In genomic region chrX:131746491-131746968, GRCh38 we compare ENCODE assay signal across 8 cellular contexts.
DNase-seq lines count a peak whose midpoint lies in the region; ATAC-seq and TF ChIP-seq lines count a peak whose summit lies in the region.

No MANE protein-coding gene starts in this region.

- H3K4me1 ChIP-seq in Peyer's patch: no peaks in the 10 kb centered on the region

- H3K4me3 ChIP-seq in GM06990 (replicated peaks; ENCODE audit: low read depth, low read length) (peak overlapping the region; percentile 55), Peyer's patch (peak overlapping the region in 2 of 4 donors; percentile 37 to 66)

- POLR2A ChIA-PET in GM10248 (lab: Yijun Ruan, JAX): no interaction called here

- no peaks in the 10 kb centered on the region for H3K27me3 ChIP-seq in GM06990 (replicated peaks; ENCODE audit: control insufficient read depth, insufficient read depth, low read length)
- H3K27me3 ChIP-seq in Peyer's patch: no peaks in the 10 kb centered on the region

- H3K4me1 Mint-ChIP-seq in type B pancreatic cell (ENCODE audit: unreplicated experiment): no peaks in the 10 kb centered on the region
- no peaks in the 10 kb centered on the region for H3K4me1 Mint-ChIP-seq in glutamatergic neuron (ENCODE audit: low read depth, unreplicated experiment)

- H3K27ac ChIP-seq in Peyer's patch: peak overlapping the region in 2 of 4 donors; percentile 74 to 80

- no peaks in the 10 kb centered on the region for H3K9me3 Mint-ChIP-seq in type B pancreatic cell
- H3K9me3 Mint-ChIP-seq in glutamatergic neuron (ENCODE audit: unreplicated experiment): no peaks in the 10 kb centered on the region

- H3K36me3 ChIP-seq in GM06990 (ENCODE audit: control insufficient read depth, insufficient read depth, low read length) (no peaks in the 10 kb centered on the region), Peyer's patch (no peaks in the 10 kb centered on the region)

- peak; percentile 83 for DNase-seq in GM06990 (ENCODE audit: extremely low read depth, insufficient read length)
- peak in 2 of 3 donors; percentile 79 to 93 for DNase-seq in Peyer's patch
- peak; percentile 78 for DNase-seq in fibroblast of the conjunctiva (ENCODE audit: low read depth)
- no peak for DNase-seq in type B pancreatic cell (ENCODE audit: extremely low spot score, unreplicated experiment)
- DNase-seq in glutamatergic neuron: no peak
- no peak for DNase-seq in GM10248 (ENCODE audit: extremely low spot score)

- ATAC-seq in HG03064 (IDR thresholded peaks at IDR 0.05; ENCODE audit: low read depth, unreplicated experiment) (peak; percentile 47), HG02610 (IDR thresholded peaks at IDR 0.05; ENCODE audit: unreplicated experiment) (no peak)

- H3K36me3 Mint-ChIP-seq in type B pancreatic cell (peaks cover 3% of the 10 kb centered on the region), glutamatergic neuron (ENCODE audit: unreplicated experiment) (no peaks in the 10 kb centered on the region)

- CTCF ChIA-PET in GM10248 (lab: Yijun Ruan, JAX): no interaction called here

- no peaks in the 10 kb centered on the region for H3K9me3 ChIP-seq in Peyer's patch

- TF ChIP-seq POLR2A in Peyer's patch (IDR thresholded peaks at IDR 0.05): no peak

- H3K27me3 Mint-ChIP-seq in type B pancreatic cell (no peaks in the 10 kb centered on the region), glutamatergic neuron (ENCODE audit: unreplicated experiment) (no peaks in the 10 kb centered on the region)

- H3K4me3 Mint-ChIP-seq in type B pancreatic cell (no peak overlapping the region), glutamatergic neuron (ENCODE audit: unreplicated experiment) (no peak overlapping the region)

- H3K27ac Mint-ChIP-seq in type B pancreatic cell (peak overlapping the region; percentile 14), glutamatergic neuron (ENCODE audit: unreplicated experiment) (no peak overlapping the region)

- TF ChIP-seq CTCF in GM06990 (IDR thresholded peaks at IDR 0.05; ENCODE audit: insufficient read depth, low read length, poor library complexity, severe bottlenecking) (peak; percentile 36), Peyer's patch (IDR thresholded peaks at IDR 0.05) (peak in 3 of 6 experiments; percentile 21 to 74 (median 22)), type B pancreatic cell (conservative IDR thresholded peaks at IDR 0.05) (no peak), glutamatergic neuron (IDR thresholded peaks at IDR 0.05; ENCODE audit: partially characterized antibody, unreplicated experiment) (no peak), GM10248 (IDR thresholded peaks at IDR 0.05; ENCODE audit: control extremely low read depth, extremely low read depth, low read depth, missing control alignments) (no peak)

Comparison
In these comparisons a context has a peak if more than half of its experiments do, and no peak if none do; other contexts are left out.
1. DNase-seq: peak in GM06990 (single experiment), Peyer's patch (2 of 3) and fibroblast of the conjunctiva (single experiment); none in type B pancreatic cell (single experiment), glutamatergic neuron (single experiment) and GM10248 (single experiment).